Comparison of ENCODE assay signal across 34 cellular contexts in genomic region chr20:10752206-10752605, GRCh38.
"Had no signal": no experiment of that assay in that cellular context is flagged by ENCODE, and none has a peak within 500 bp of the region (broad histone marks: within the 10 kb centered on the region; RNA-seq: fewer than 3 reads in every experiment).

No MANE protein-coding gene starts in this region.

- H3K27ac Mint-ChIP-seq: activated B cell treated with CpG ODN at 0.5 μM for 24 hours; activated CD4-positive, alpha-beta memory T cell treated with anti-CD3 and anti-CD28 coated beads for 36 hours; activated CD4-positive, alpha-beta T cell treated with anti-CD3 and anti-CD28 coated beads, Interleukin-2, amount 10 ng/mL, durations not matched to agents 24 days and 14 days; activated CD8-positive, alpha-beta T cell treated with anti-CD3 and anti-CD28 coated beads for 36 hours; activated naive CD4-positive, alpha-beta T cell treated with anti-CD3 and anti-CD28 coated beads for 36 hours; activated naive CD4-positive, alpha-beta T cell treated with anti-CD3 and anti-CD28 coated beads, Interleukin-2, amount 50 U/mL, for 72 hours; activated naive CD8-positive, alpha-beta T cell treated with anti-CD3 and anti-CD28 coated beads for 36 hours; activated T-cell treated with anti-CD3 and anti-CD28 coated beads, Interleukin-2, amount 50 U/mL, for 72 hours; activated T-helper 1 cell treated with anti-CD3 and anti-CD28 coated beads, Interleukin-12 subunit alpha, Interleukin-12 subunit beta, Interleukin-2, Interleukin-4 antibody, amounts not matched to agents 30 ng/mL and 10 ng/mL and 1 ng/mL, durations not matched to agents 14 hours and 24 hours and 36 hours; activated T-helper 17 cell treated with anti-CD3 and anti-CD28 coated beads, Interleukin-2, amount 50 U/mL, for 72 hours; T-helper 1 cell treated with Interleukin-12 subunit alpha and Interleukin-12 subunit beta and Interleukin-4 antibody, amounts not matched to agents 30 μg/mL and 1 μg/mL, for 36 hours; T-helper 2 cell treated with Interferon-gamma antibody and Interleukin-4, amounts not matched to agents 5 μg/mL and 100 μg/mL, for 36 hours had no signal

- H3K9me3 ChIP-seq: adrenal gland, body of pancreas, breast epithelium had no signal

- DNase-seq: activated B cell treated with CpG ODN at 0.5 μM for 24 hours; activated CD4-positive, alpha-beta memory T cell treated with anti-CD3 and anti-CD28 coated beads for 36 hours; activated CD4-positive, alpha-beta T cell treated with anti-CD3 and anti-CD28 coated beads for 4 hours; activated CD4-positive, alpha-beta T cell treated with anti-CD3 and anti-CD28 coated beads, Interleukin-2, amount 10 ng/mL, durations not matched to agents 24 days and 14 days; activated CD4-positive, alpha-beta T cell treated with anti-CD3 and anti-CD28 coated beads, Interleukin-2, amount 50 U/mL, for 1 hour; activated CD4-positive, alpha-beta T cell treated with anti-CD3 and anti-CD28 coated beads, Interleukin-2, amount 50 U/mL, for 4 hours; activated CD4-positive, CD25-positive, alpha-beta regulatory T cell treated with anti-CD3 and anti-CD28 coated beads, Interleukin-2, amount 50 U/mL, for 72 hours; activated CD8-positive, alpha-beta memory T cell treated with anti-CD3 and anti-CD28 coated beads, Interleukin-2, amount 50 U/mL, for 4 hours; activated CD8-positive, alpha-beta T cell treated with anti-CD3 and anti-CD28 coated beads for 36 hours; activated effector memory CD4-positive, alpha-beta T cell treated with anti-CD3 and anti-CD28 coated beads, Interleukin-2, amount 50 U/mL, for 16 hours; activated gamma-delta T cell treated with Interleukin-2 at 50 U/mL for 16 hours; activated naive CD4-positive, alpha-beta T cell; activated naive CD4-positive, alpha-beta T cell treated with anti-CD3 and anti-CD28 coated beads for 36 hours; activated naive CD4-positive, alpha-beta T cell treated with anti-CD3 and anti-CD28 coated beads, Interleukin-2, amount 50 U/mL, for 16 hours; activated naive CD8-positive, alpha-beta T cell treated with anti-CD3 and anti-CD28 coated beads for 36 hours; activated T-cell treated with anti-CD3 and anti-CD28 coated beads for 4 hours; activated T-cell treated with anti-CD3 and anti-CD28 coated beads, Interleukin-2, amount 50 U/mL, for 1 hour; activated T-cell treated with anti-CD3 and anti-CD28 coated beads, Interleukin-2, amount 50 U/mL, for 4 hours; activated T-cell treated with anti-CD3 and anti-CD28 coated beads, Interleukin-2, amount 50 U/mL, for 72 hours; adrenal gland; amniotic stem cell; body of pancreas; brain microvascular endothelial cell; central memory CD4-positive, alpha-beta T cell; T-helper 1 cell; T-helper 2 cell; T-helper 9 cell had no signal

- H3K27me3 ChIP-seq: adrenal gland, body of pancreas, brain microvascular endothelial cell, breast epithelium had no signal

- H3K4me1 ChIP-seq: adrenal gland, body of pancreas, breast epithelium had no signal

- H3K4me3 ChIP-seq: adrenal gland, body of pancreas, breast epithelium had no signal

- H3K4me3 Mint-ChIP-seq: activated B cell treated with CpG ODN at 0.5 μM for 24 hours; activated CD4-positive, alpha-beta memory T cell treated with anti-CD3 and anti-CD28 coated beads for 36 hours; activated CD4-positive, alpha-beta T cell treated with anti-CD3 and anti-CD28 coated beads, Interleukin-2, amount 10 ng/mL, durations not matched to agents 24 days and 14 days; activated CD8-positive, alpha-beta T cell treated with anti-CD3 and anti-CD28 coated beads for 36 hours; activated naive CD4-positive, alpha-beta T cell treated with anti-CD3 and anti-CD28 coated beads for 36 hours; activated naive CD8-positive, alpha-beta T cell treated with anti-CD3 and anti-CD28 coated beads for 36 hours; activated T-cell treated with anti-CD3 and anti-CD28 coated beads, Interleukin-2, amount 50 U/mL, for 4 hours; activated T-cell treated with anti-CD3 and anti-CD28 coated beads, Interleukin-2, amount 50 U/mL, for 72 hours; activated T-helper 1 cell treated with anti-CD3 and anti-CD28 coated beads, Interleukin-12 subunit alpha, Interleukin-12 subunit beta, Interleukin-2, Interleukin-4 antibody, amounts not matched to agents 30 ng/mL and 10 ng/mL and 1 ng/mL, durations not matched to agents 14 hours and 24 hours and 36 hours; activated T-helper 17 cell treated with anti-CD3 and anti-CD28 coated beads, Interleukin-2, amount 50 U/mL, for 72 hours; T-helper 1 cell treated with Interleukin-12 subunit alpha and Interleukin-12 subunit beta and Interleukin-4 antibody, amounts not matched to agents 30 μg/mL and 1 μg/mL, for 36 hours; T-helper 2 cell treated with Interferon-gamma antibody and Interleukin-4, amounts not matched to agents 5 μg/mL and 100 μg/mL, for 36 hours had no signal

- H3K36me3 Mint-ChIP-seq: activated CD4-positive, alpha-beta memory T cell treated with anti-CD3 and anti-CD28 coated beads for 36 hours; activated naive CD4-positive, alpha-beta T cell treated with anti-CD3 and anti-CD28 coated beads, Interleukin-2, amount 50 U/mL, for 72 hours; activated naive CD8-positive, alpha-beta T cell treated with anti-CD3 and anti-CD28 coated beads for 36 hours had no signal

- H3K36me3 ChIP-seq: adrenal gland, brain microvascular endothelial cell, breast epithelium had no signal

- H3K27me3 Mint-ChIP-seq: activated CD4-positive, alpha-beta T cell treated with anti-CD3 and anti-CD28 coated beads, Interleukin-2, amount 10 ng/mL, durations not matched to agents 24 days and 14 days had no signal

- H3K9me3 Mint-ChIP-seq: activated B cell treated with CpG ODN at 0.5 μM for 24 hours; activated CD4-positive, alpha-beta memory T cell treated with anti-CD3 and anti-CD28 coated beads for 36 hours; activated CD4-positive, alpha-beta T cell treated with anti-CD3 and anti-CD28 coated beads, Interleukin-2, amount 10 ng/mL, durations not matched to agents 24 days and 14 days; activated CD8-positive, alpha-beta T cell treated with anti-CD3 and anti-CD28 coated beads for 36 hours; activated naive CD4-positive, alpha-beta T cell treated with anti-CD3 and anti-CD28 coated beads for 36 hours; activated naive CD4-positive, alpha-beta T cell treated with anti-CD3 and anti-CD28 coated beads, Interleukin-2, amount 50 U/mL, for 72 hours; activated naive CD8-positive, alpha-beta T cell treated with anti-CD3 and anti-CD28 coated beads for 36 hours; activated T-cell treated with anti-CD3 and anti-CD28 coated beads, Interleukin-2, amount 50 U/mL, for 4 hours; activated T-helper 1 cell treated with anti-CD3 and anti-CD28 coated beads, Interleukin-12 subunit alpha, Interleukin-12 subunit beta, Interleukin-2, Interleukin-4 antibody, amounts not matched to agents 30 ng/mL and 10 ng/mL and 1 ng/mL, durations not matched to agents 14 hours and 24 hours and 36 hours; activated T-helper 17 cell treated with anti-CD3 and anti-CD28 coated beads, Interleukin-2, amount 50 U/mL, for 72 hours; T-helper 1 cell treated with Interleukin-12 subunit alpha and Interleukin-12 subunit beta and Interleukin-4 antibody, amounts not matched to agents 30 μg/mL and 1 μg/mL, for 36 hours; T-helper 2 cell treated with Interferon-gamma antibody and Interleukin-4, amounts not matched to agents 5 μg/mL and 100 μg/mL, for 36 hours had no signal

- H3K27ac ChIP-seq: adrenal gland, body of pancreas, brain microvascular endothelial cell, breast epithelium, VCaP had no signal

- H3K4me1 Mint-ChIP-seq: activated B cell treated with CpG ODN at 0.5 μM for 24 hours; activated CD4-positive, alpha-beta T cell treated with anti-CD3 and anti-CD28 coated beads, Interleukin-2, amount 10 ng/mL, durations not matched to agents 24 days and 14 days; activated naive CD8-positive, alpha-beta T cell treated with anti-CD3 and anti-CD28 coated beads for 36 hours; activated T-helper 17 cell treated with anti-CD3 and anti-CD28 coated beads, Interleukin-2, amount 50 U/mL, for 72 hours had no signal

- ATAC-seq: activated CD8-positive, alpha-beta T cell treated with anti-CD3 and anti-CD28 coated beads for 36 hours; activated naive CD4-positive, alpha-beta T cell treated with anti-CD3 and anti-CD28 coated beads, Interleukin-2, amount 50 U/mL, for 72 hours; activated T-cell treated with anti-CD3 and anti-CD28 coated beads, Interleukin-2, amount 50 U/mL, for 4 hours; activated T-cell treated with anti-CD3 and anti-CD28 coated beads, Interleukin-2, amount 50 U/mL, for 72 hours; activated T-helper 17 cell treated with anti-CD3 and anti-CD28 coated beads, Interleukin-2, amount 50 U/mL, for 72 hours; body of pancreas had no signal
